19 cellular contexts compared by ENCODE assay signal in the genomic region with DNA sequence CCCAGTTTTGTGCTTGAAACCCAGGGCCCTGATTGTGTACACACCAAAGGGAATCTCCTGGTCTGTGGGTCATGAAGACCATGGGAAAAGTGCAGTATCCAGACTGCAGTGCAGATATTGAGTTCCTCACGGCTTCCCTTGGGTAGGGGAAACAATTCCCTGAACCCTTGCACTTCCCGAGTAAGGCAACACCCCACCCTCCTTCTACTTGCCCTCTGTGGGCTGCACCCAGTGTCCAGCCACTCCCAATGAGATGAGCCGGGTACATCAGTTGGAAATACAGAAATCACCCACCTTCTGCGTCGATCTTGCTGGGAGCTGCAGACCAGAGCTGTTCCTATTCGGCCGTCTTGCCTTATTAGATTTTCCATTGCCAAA.
DNase-seq lines count a peak whose midpoint lies in the region; ATAC-seq and TF ChIP-seq lines count a peak whose summit lies in the region.
"Had no signal": no experiment of that assay in that cellular context is flagged by ENCODE, and none has a peak within 500 bp of the region (broad histone marks: within the 10 kb centered on the region; RNA-seq: fewer than 3 reads in every experiment).

No MANE protein-coding gene starts in this region.

- peaks cover 18% of the 10 kb centered on the region for H3K4me1 Mint-ChIP-seq in activated T-helper 17 cell treated with anti-CD3 and anti-CD28 coated beads, Interleukin-2, amount 50 U/mL, for 72 hours
- peaks cover 45% of the 10 kb centered on the region in 2 donors for H3K4me1 Mint-ChIP-seq in immature natural killer cell

- H3K4me3 ChIP-seq in heart right ventricle = no peak overlapping the region
- H3K4me3 ChIP-seq: BLaER1 treated with 17β-estradiol and CSF1 and Interleukin-3, amounts not matched to agents 10 nM and 100 nM; esophagus squamous epithelium; gastroesophageal sphincter; MG63; sigmoid colon had no signal

- peaks cover 74% of the 10 kb centered on the region for H3K36me3 Mint-ChIP-seq in activated T-helper 17 cell treated with anti-CD3 and anti-CD28 coated beads, Interleukin-2, amount 50 U/mL, for 72 hours (ENCODE audit: low read depth)
- H3K36me3 Mint-ChIP-seq in immature natural killer cell = peaks cover 19 to 44% (median 40%) of the 10 kb centered on the region in 3 donors

- no peak overlapping the region for H3K4me3 Mint-ChIP-seq in activated T-helper 17 cell treated with anti-CD3 and anti-CD28 coated beads, Interleukin-2, amount 50 U/mL, for 72 hours
- peak overlapping the region in 1 of 5 donors; percentile 64 for H3K4me3 Mint-ChIP-seq in immature natural killer cell
- H3K4me3 Mint-ChIP-seq: activated naive CD8-positive, alpha-beta T cell treated with anti-CD3 and anti-CD28 coated beads, Interleukin-2, amount 10 ng/mL, durations not matched to agents 7 days and 5 days; natural killer cell treated with Interleukin-12 subunit alpha and Interleukin-12 subunit beta and Interleukin-15 and Interleukin-18, amount 100 ng/mL, for 72 hours had no signal

- no peaks in the 10 kb centered on the region for H3K9me3 Mint-ChIP-seq in activated T-helper 17 cell treated with anti-CD3 and anti-CD28 coated beads, Interleukin-2, amount 50 U/mL, for 72 hours
- H3K9me3 Mint-ChIP-seq in immature natural killer cell = peaks cover 0 to 2% (median 0%) of the 10 kb centered on the region in 6 donors
- H3K9me3 Mint-ChIP-seq: natural killer cell treated with Interleukin-12 subunit alpha and Interleukin-12 subunit beta and Interleukin-15 and Interleukin-18, amount 100 ng/mL, for 72 hours had no signal

- H3K27me3 Mint-ChIP-seq in activated T-helper 17 cell treated with anti-CD3 and anti-CD28 coated beads, Interleukin-2, amount 50 U/mL, for 72 hours = no peaks in the 10 kb centered on the region
- H3K27me3 Mint-ChIP-seq in immature natural killer cell (ENCODE audit: low read depth in 3 of 3) = peaks cover 0 to 4% (median 2%) of the 10 kb centered on the region in 3 donors
- H3K27me3 Mint-ChIP-seq: activated naive CD8-positive, alpha-beta T cell treated with anti-CD3 and anti-CD28 coated beads, Interleukin-2, amount 10 ng/mL, durations not matched to agents 7 days and 5 days; natural killer cell treated with Interleukin-12 subunit alpha and Interleukin-12 subunit beta and Interleukin-15 and Interleukin-18, amount 100 ng/mL, for 72 hours had no signal

- peak overlapping the region; percentile 19 for H3K27ac Mint-ChIP-seq in activated T-helper 17 cell treated with anti-CD3 and anti-CD28 coated beads, Interleukin-2, amount 50 U/mL, for 72 hours
- peak overlapping the region in 4 of 6 donors; percentile 58 to 69 (median 66) for H3K27ac Mint-ChIP-seq in immature natural killer cell
- H3K27ac Mint-ChIP-seq: activated naive CD8-positive, alpha-beta T cell treated with anti-CD3 and anti-CD28 coated beads, Interleukin-2, amount 10 ng/mL, durations not matched to agents 7 days and 5 days; natural killer cell treated with Interleukin-12 subunit alpha and Interleukin-12 subunit beta and Interleukin-15 and Interleukin-18, amount 100 ng/mL, for 72 hours had no signal

- intact Hi-C loops in heart right ventricle (cut with DNase I) = loop anchor here in 1 of 10 donors (10.0 kb wide), 1 partner anchor 202 kb away; the partner anchor contains the start of gene RAPGEF2
- intact Hi-C loops in left cardiac atrium (cut with DNase I) = no loop called here

- peaks cover 0 to 3% (median 0%) of the 10 kb centered on the region in 11 donors for H3K9me3 ChIP-seq in heart right ventricle
- H3K9me3 ChIP-seq: esophagus squamous epithelium, gastroesophageal sphincter, MG63, sigmoid colon had no signal

- WGBS in heart right ventricle, 2 donors = 93 to 95% methylated on average over 7 of the region's 7 CpGs

- no peak for TF ChIP-seq CTCF in heart right ventricle (IDR thresholded peaks at IDR 0.05)

- no peak overlapping the region for H3K27ac ChIP-seq in heart right ventricle
- H3K27ac ChIP-seq: BLaER1 treated with 17β-estradiol and CSF1 and Interleukin-3, amounts not matched to agents 10 nM and 100 nM; esophagus squamous epithelium; gastroesophageal sphincter; sigmoid colon had no signal

- ATAC-seq in heart right ventricle (peak in 6 of 8 donors; percentile 19 to 52 (median 30)), left cardiac atrium (no peak), left lobe of liver (no peak)
- no peak for ATAC-seq in activated T-helper 17 cell treated with anti-CD3 and anti-CD28 coated beads, Interleukin-2, amount 50 U/mL, for 72 hours (replicated peaks)
- ATAC-seq: gastroesophageal sphincter had no signal

- DNase-seq in heart right ventricle = no peak
- no peak for DNase-seq in left cardiac atrium
- DNase-seq in immature natural killer cell = no peak
- DNase-seq in mesenteric fat pad (ENCODE audit: low spot score) = no peak
- no peak for DNase-seq in glomerular visceral epithelial cell (ENCODE audit: extremely low spot score)
- DNase-seq in left lobe of liver (ENCODE audit: low spot score) = no peak
- DNase-seq in NCI-H524 treated with DMSO at 0.1 percent for 48 hours (lab: John Stamatoyannopoulos, UW) = no peak
- DNase-seq: ACHN; activated CD4-positive, alpha-beta T cell treated with anti-CD3 and anti-CD28 coated beads for 1 hour; esophagus squamous epithelium; midbrain; NCI-H1436; sigmoid colon had no signal

- no peaks in the 10 kb centered on the region for H3K27me3 ChIP-seq in heart right ventricle
- H3K27me3 ChIP-seq: BLaER1 treated with 17β-estradiol and CSF1 and Interleukin-3, amounts not matched to agents 10 nM and 100 nM; esophagus squamous epithelium; gastroesophageal sphincter; MG63; sigmoid colon had no signal

- peaks cover 0 to 70% (median 9%) of the 10 kb centered on the region in 9 donors for H3K36me3 ChIP-seq in heart right ventricle
- H3K36me3 ChIP-seq: MG63 had no signal

- H3K4me1 ChIP-seq in heart right ventricle = peaks cover 0 to 35% (median 9%) of the 10 kb centered on the region in 9 donors

Comparison
In these comparisons a context has a peak if more than half of its experiments do, and no peak if none do; other contexts are left out.
1. ATAC-seq: peak in heart right ventricle (6 of 8); none in left cardiac atrium (0 of 2), activated T-helper 17 cell treated with anti-CD3 and anti-CD28 coated beads, Interleukin-2, amount 50 U/mL, for 72 hours (single experiment) and left lobe of liver (single experiment).